ENCODE assay signal across 15 cellular contexts in genomic region chr16:71250461-71251232, GRCh38.
"Had no signal": no experiment of that assay in that cellular context is flagged by ENCODE, and none has a peak within 500 bp of the region (broad histone marks: within the 10 kb centered on the region; RNA-seq: fewer than 3 reads in every experiment).

No MANE protein-coding gene starts in this region.

- FAIRE-seq: astrocyte, colon, endometrium had no signal

- DNase-seq: activated CD4-positive, alpha-beta memory T cell treated with anti-CD3 and anti-CD28 coated beads, Interleukin-2, amount 10 ng/mL, durations not matched to agents 7 days and 5 days; activated CD4-positive, alpha-beta T cell treated with anti-CD3 and anti-CD28 coated beads for 4 hours; activated naive CD4-positive, alpha-beta T cell treated with anti-CD3 and anti-CD28 coated beads, Interleukin-2, amount 10 ng/mL, durations not matched to agents 7 days and 5 days; activated T-cell treated with anti-CD3 and anti-CD28 coated beads, Interleukin-2, amount 50 U/mL, for 24 hours; left ventricle myocardium superior; mesenchymal stem cell; nucleus accumbens; right cardiac atrium; stimulated activated naive CD8-positive, alpha-beta T cell treated with anti-CD3 and anti-CD28 coated beads, Interleukin-15, amount 100 ng/mL, for 72 hours; T-helper 2 cell had no signal

- ATAC-seq: left ventricle myocardium superior; natural killer cell treated with Interleukin-12 subunit alpha and Interleukin-12 subunit beta and Interleukin-15 and Interleukin-18, amount 100 ng/mL, for 72 hours; right cardiac atrium; stimulated activated naive CD8-positive, alpha-beta T cell treated with anti-CD3 and anti-CD28 coated beads, Interleukin-15, amount 100 ng/mL, for 72 hours; WTC11 had no signal
